ENCODE assay signal across 8 cellular contexts in genomic region chr2:174752403-174753037, GRCh38.
DNase-seq lines count a peak whose midpoint lies in the region; ATAC-seq lines count a peak whose summit lies in the region.

No MANE protein-coding gene starts in this region.

- H3K27me3 Mint-ChIP-seq in effector memory CD8-positive, alpha-beta T cell: no peaks in the 10 kb centered on the region

- peaks cover 8% of the 10 kb centered on the region for H3K36me3 Mint-ChIP-seq in effector memory CD8-positive, alpha-beta T cell (ENCODE audit: insufficient read depth)

- H3K4me3 Mint-ChIP-seq in effector memory CD8-positive, alpha-beta T cell: peak overlapping the region; percentile 69 to 87

- ATAC-seq in GM18517 (IDR thresholded peaks at IDR 0.05; ENCODE audit: unreplicated experiment) (peak; percentile 95), GM21529 (IDR thresholded peaks at IDR 0.05; ENCODE audit: unreplicated experiment) (peak; percentile 80), HG03521 (IDR thresholded peaks at IDR 0.05; ENCODE audit: unreplicated experiment) (peak; percentile 79)
- ATAC-seq in effector memory CD8-positive, alpha-beta T cell (replicated peaks): peak; percentile 46

- H3K9me3 Mint-ChIP-seq in effector memory CD8-positive, alpha-beta T cell: no peaks in the 10 kb centered on the region

- peak in 2 of 3 experiments; percentile 17 to 23 for DNase-seq in effector memory CD8-positive, alpha-beta T cell
- DNase-seq in SIG-M5 (lab: John Stamatoyannopoulos, UW) (no peak), NCI-H1105 treated with DMSO at 0.1 percent for 48 hours (lab: John Stamatoyannopoulos, UW) (no peak), AG20443 (ENCODE audit: low spot score) (no peak), dedifferentiated amniotic fluid mesenchymal stem cell (ENCODE audit: extremely low spot score) (no peak)

- peak overlapping the region; percentile 93 to 97 for H3K27ac Mint-ChIP-seq in effector memory CD8-positive, alpha-beta T cell

- peaks cover 28 to 34% of the 10 kb centered on the region in 2 donors for H3K4me1 Mint-ChIP-seq in effector memory CD8-positive, alpha-beta T cell (ENCODE audit: low read depth in 2 of 2)

Comparison
In these comparisons a context has a peak if more than half of its experiments do, and no peak if none do; other contexts are left out.
1. DNase-seq: peak in effector memory CD8-positive, alpha-beta T cell (2 of 3); none in SIG-M5 (single experiment), NCI-H1105 treated with DMSO at 0.1 percent for 48 hours (single experiment), AG20443 (single experiment) and dedifferentiated amniotic fluid mesenchymal stem cell (single experiment).
2. Peak in every context shown above with its lines, with median percentiles within 50 percentile points of each other: ATAC-seq.